Comparison of ENCODE assay signal across 29 cellular contexts in the genomic region with DNA sequence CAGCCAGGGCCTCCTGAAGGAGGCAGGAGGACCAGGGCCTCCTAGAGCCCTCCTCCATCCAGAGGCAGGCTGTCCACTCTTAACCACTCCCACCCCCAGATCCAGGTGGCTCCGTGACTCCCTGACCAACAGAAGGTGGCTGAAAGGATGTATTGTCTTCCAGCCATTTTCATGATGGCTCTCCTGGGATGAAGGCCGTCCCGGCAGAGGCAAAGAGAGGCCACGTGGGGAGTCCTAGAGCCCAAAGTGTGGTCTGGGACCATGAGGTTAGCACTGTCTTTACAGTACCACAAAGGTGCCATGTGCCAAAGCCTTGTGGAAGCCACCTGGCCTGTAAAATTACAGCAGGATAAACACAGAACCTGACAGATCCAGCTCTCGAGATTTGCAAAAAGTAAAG. TPM values are rescaled to one million over a fixed set of nuclear protein-coding genes. Genes with fewer than 3 reads are reported as not detected.
"Had no signal": no experiment of that assay in that cellular context is flagged by ENCODE, and none has a peak within 500 bp of the region (broad histone marks: within the 10 kb centered on the region; RNA-seq: fewer than 3 reads in every experiment).

No MANE protein-coding gene starts in this region.

- H3K4me3 Mint-ChIP-seq: naive thymus-derived CD4-positive, alpha-beta T cell; nephron progenitor cell had no signal

- H3K27me3 Mint-ChIP-seq: naive thymus-derived CD4-positive, alpha-beta T cell had no signal

- H3K4me2 ChIP-seq: hepatocyte had no signal

- H3K27ac Mint-ChIP-seq: nephron progenitor cell had no signal

- H3K27ac ChIP-seq: colonic mucosa, hepatocyte, neutrophil, spleen, thoracic aorta, transverse colon had no signal

- H3K4me3 ChIP-seq: colonic mucosa, esophagus squamous epithelium, hepatocyte, lung, spleen, stomach, thoracic aorta, transverse colon had no signal

- H3K9me3 ChIP-seq: colonic mucosa, esophagus squamous epithelium, neutrophil, spleen, stomach, thoracic aorta, transverse colon had no signal

- H3K27me3 ChIP-seq: colonic mucosa, esophagus squamous epithelium, hepatocyte, neutrophil, spleen, stomach, transverse colon had no signal

- ATAC-seq: left colon; left ventricle myocardium superior; naive thymus-derived CD4-positive, alpha-beta T cell; sciatic nerve had no signal

- DNase-seq: colonic mucosa; dermis blood vessel endothelial cell; esophagus squamous epithelium; foreskin fibroblast; head of caudate nucleus; left colon; left ventricle myocardium superior; mesendoderm; naive thymus-derived CD4-positive, alpha-beta T cell; nephron progenitor cell; spleen; stimulated activated CD4-positive, alpha-beta T cell treated with anti-CD3 and anti-CD28 coated beads, Interleukin-15, amount 100 ng/mL, for 24 hours; stimulated activated CD4-positive, alpha-beta T cell treated with anti-CD3 and anti-CD28 coated beads, Interleukin-1b, Interleukin-23, amount 100 ng/mL, for 48 hours; stimulated activated CD4-positive, alpha-beta T cell treated with anti-CD3 and anti-CD28 coated beads, Interleukin-4, amount 100 ng/mL, for 24 hours; stimulated activated naive CD4-positive, alpha-beta T cell; stomach; substantia nigra; transverse colon had no signal

- H3K9me3 Mint-ChIP-seq: naive thymus-derived CD4-positive, alpha-beta T cell; nephron progenitor cell had no signal

- H2AFZ ChIP-seq: hepatocyte had no signal

- H3K36me3 ChIP-seq: colonic mucosa, thoracic aorta had no signal

RNA-seq across cellular contexts. Expression of a gene that starts 55.3 kb away (rescaled TPM):
- total RNA-seq: colonic mucosa; dermis blood vessel endothelial cell; epithelial cell of proximal tubule; esophagus squamous epithelium; hepatocyte; kidney epithelial cell; left colon; left ventricle myocardium superior; lung; naive thymus-derived CD4-positive, alpha-beta T cell; osteoblast; pulmonary artery endothelial cell; sciatic nerve; skeletal muscle tissue; spleen; stomach; thoracic aorta; transverse colon; urinary bladder had no signal
